In genomic region chr6:118705799-118706481, GRCh38 we compare ENCODE assay signal across 8 cellular contexts. TPM values are rescaled to one million over a fixed set of nuclear protein-coding genes. Genes with fewer than 3 reads are reported as not detected.
DNase-seq lines count a peak whose midpoint lies in the region; ATAC-seq and TF ChIP-seq lines count a peak whose summit lies in the region.

No MANE protein-coding gene starts in this region.

- no peaks in the 10 kb centered on the region for H3K27me3 Mint-ChIP-seq in T-helper 2 cell treated with Interferon-gamma antibody and Interleukin-4, amounts not matched to agents 5 μg/mL and 100 μg/mL, for 36 hours (ENCODE audit: low read depth)

- peaks cover 47% of the 10 kb centered on the region for H3K4me1 ChIP-seq in skeletal muscle satellite cell (ENCODE audit: control insufficient read depth, insufficient read depth, low read length)

- H3K4me3 ChIP-seq in AG09309 (ENCODE audit: control insufficient read depth, low read depth, low read length) (no peak overlapping the region), fibroblast of pulmonary artery (replicated peaks; ENCODE audit: low read depth, low read length) (peak overlapping the region; percentile 32), skeletal muscle satellite cell (ENCODE audit: low read length) (peak overlapping the region; percentile 52)

- H3K9ac ChIP-seq in skeletal muscle satellite cell (ENCODE audit: low read depth, low read length) = peak overlapping the region; percentile 59

- no peak for TF ChIP-seq POLR2A in erythroblast (IDR thresholded peaks at IDR 0.05; ENCODE audit: low read length)

- H3K27ac Mint-ChIP-seq in T-helper 2 cell treated with Interferon-gamma antibody and Interleukin-4, amounts not matched to agents 5 μg/mL and 100 μg/mL, for 36 hours = peak overlapping the region; percentile 89

- H3K27me3 ChIP-seq in skeletal muscle satellite cell (ENCODE audit: control insufficient read depth, insufficient read depth, low read length) = no peaks in the 10 kb centered on the region

- H3K4me3 Mint-ChIP-seq in T-helper 2 cell treated with Interferon-gamma antibody and Interleukin-4, amounts not matched to agents 5 μg/mL and 100 μg/mL, for 36 hours = peak overlapping the region; percentile 94

- no peak for TF ChIP-seq CTCF in AG09309 (IDR thresholded peaks at IDR 0.05; ENCODE audit: control insufficient read depth, insufficient read depth, low read depth, low read length, missing control alignments)
- TF ChIP-seq CTCF in fibroblast of pulmonary artery (IDR thresholded peaks at IDR 0.05; ENCODE audit: low read length, missing control alignments) = no peak

- peaks cover 46% of the 10 kb centered on the region for H3K36me3 Mint-ChIP-seq in T-helper 2 cell treated with Interferon-gamma antibody and Interleukin-4, amounts not matched to agents 5 μg/mL and 100 μg/mL, for 36 hours (ENCODE audit: low read depth)

- peak overlapping the region; percentile 74 for H3K4me2 ChIP-seq in skeletal muscle satellite cell (ENCODE audit: low read length)

- H3K36me3 ChIP-seq in skeletal muscle satellite cell (ENCODE audit: insufficient read depth, low read length) = no peaks in the 10 kb centered on the region

- H3K9me3 Mint-ChIP-seq in T-helper 2 cell treated with Interferon-gamma antibody and Interleukin-4, amounts not matched to agents 5 μg/mL and 100 μg/mL, for 36 hours = peaks cover 7% of the 10 kb centered on the region

- peak; percentile 14 for DNase-seq in AG09309 (ENCODE audit: low read depth)
- DNase-seq in T-helper 2 cell treated with Interferon-gamma antibody and Interleukin-4, amounts not matched to agents 5 μg/mL and 100 μg/mL, for 36 hours (ENCODE audit: low spot score) = peak; percentile 38
- DNase-seq in fibroblast of pulmonary artery (ENCODE audit: low read depth) = peak; percentile 77
- no peak for DNase-seq in NCI-H2107 (lab: John Stamatoyannopoulos, UW)
- no peak for DNase-seq in erythroblast (lab: John Stamatoyannopoulos, UW)

- ATAC-seq in GM18520 (IDR thresholded peaks at IDR 0.05; ENCODE audit: unreplicated experiment) (peak; percentile 42), HG03045 (IDR thresholded peaks at IDR 0.05; ENCODE audit: unreplicated experiment) (peak; percentile 34)

- no peaks in the 10 kb centered on the region for H3K9me3 ChIP-seq in skeletal muscle satellite cell (replicated peaks; ENCODE audit: low read length)

- peaks cover 44% of the 10 kb centered on the region for H3K4me1 Mint-ChIP-seq in T-helper 2 cell treated with Interferon-gamma antibody and Interleukin-4, amounts not matched to agents 5 μg/mL and 100 μg/mL, for 36 hours (ENCODE audit: low read depth)

RNA-seq across cellular contexts. Expression of gene CEP85L, which starts 54.5 kb away (rescaled TPM):
- total RNA-seq in skeletal muscle satellite cell (2012; rRNA removed) = 10.0 and 16.5 TPM in 2 replicates

Comparison
In these comparisons a context has a peak if more than half of its experiments do, and no peak if none do; other contexts are left out.
1. DNase-seq: peak in AG09309 (single experiment), T-helper 2 cell treated with Interferon-gamma antibody and Interleukin-4, amounts not matched to agents 5 μg/mL and 100 μg/mL, for 36 hours (single experiment) and fibroblast of pulmonary artery (single experiment); none in NCI-H2107 (single experiment) and erythroblast (0 of 2).